Comparison of ENCODE assay signal across 11 cellular contexts in the genomic region with DNA sequence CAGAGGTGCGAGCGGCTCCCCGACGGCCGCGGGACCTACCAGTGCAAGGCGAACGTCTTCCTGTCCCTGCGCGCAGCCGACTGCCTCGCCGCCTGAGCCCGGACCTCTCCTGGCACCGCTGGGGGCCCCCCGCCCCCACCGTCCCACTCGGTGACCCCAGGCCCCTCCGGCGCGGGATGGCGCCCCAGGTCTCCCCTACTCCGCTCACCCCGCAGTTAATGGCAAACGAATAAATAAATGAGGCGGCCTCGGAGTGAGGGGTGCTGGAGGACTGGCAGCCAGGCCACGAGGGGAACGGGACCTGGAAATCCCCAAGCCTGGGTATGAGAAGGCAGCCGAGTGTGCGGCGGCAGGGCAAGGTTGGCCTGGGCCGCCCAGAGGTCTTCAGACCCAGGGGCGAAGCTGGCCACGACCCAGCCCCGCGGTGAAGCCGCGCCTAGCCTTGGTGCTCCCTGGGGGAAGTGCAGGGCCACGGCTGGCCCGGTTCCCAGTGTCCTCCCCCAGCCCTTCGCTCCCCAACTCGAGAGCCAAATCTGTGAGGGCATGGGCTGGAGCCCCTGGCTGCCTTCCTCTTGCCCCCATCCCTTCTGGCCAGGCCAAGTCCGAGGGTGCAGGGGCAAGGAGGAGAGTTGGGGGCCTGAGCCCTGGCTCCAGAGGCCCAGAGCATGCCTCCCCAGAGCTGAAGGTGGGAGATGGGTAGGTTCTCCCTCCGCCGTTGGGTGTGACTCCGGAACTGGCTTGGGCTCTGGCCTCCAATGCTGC. TPM values are rescaled to one million over a fixed set of nuclear protein-coding genes. Genes with fewer than 3 reads are reported as not detected.
DNase-seq lines count a peak whose midpoint lies in the region; ATAC-seq, FAIRE-seq and TF ChIP-seq lines count a peak whose summit lies in the region.
"Had no signal": no experiment of that assay in that cellular context is flagged by ENCODE, and none has a peak within 500 bp of the region (broad histone marks: within the 10 kb centered on the region; RNA-seq: fewer than 3 reads in every experiment).

No MANE protein-coding gene starts in this region.

- H3K4me3 Mint-ChIP-seq in GM23338 (peak overlapping the region; percentile 50; the same call in 2 of the 3 replicates), astrocyte (ENCODE audit: unreplicated experiment) (no peak overlapping the region), nephron progenitor cell (no peak overlapping the region)
- H3K4me3 Mint-ChIP-seq in stimulated activated effector memory CD8-positive, alpha-beta T cell treated with anti-CD3 and anti-CD28 coated beads, Interleukin-12 subunit alpha, Interleukin-12 subunit beta, amount 100 ng/mL, for 72 hours: peak overlapping the region; percentile 23
- H3K4me3 Mint-ChIP-seq: T-helper 1 cell treated with Interleukin-12 subunit alpha and Interleukin-12 subunit beta and Interleukin-4 antibody, amounts not matched to agents 30 μg/mL and 1 μg/mL, for 36 hours had no signal

- H3K4me1 ChIP-seq in GM23338 (ENCODE audit: insufficient read depth): no peaks in the 10 kb centered on the region; the same call in 1 of the 2 replicates
- peaks cover 27% of the 10 kb centered on the region for H3K4me1 ChIP-seq in astrocyte (ENCODE audit: insufficient read depth, low read length)

- H3K9me3 ChIP-seq in astrocyte (ENCODE audit: insufficient read depth, low read depth, low read length) (no peaks in the 10 kb centered on the region), iPS-18c (ENCODE audit: control insufficient read depth, insufficient read depth, low read length) (no peaks in the 10 kb centered on the region)

- H3K36me3 Mint-ChIP-seq in GM23338 (ENCODE audit: low read depth): peaks cover 17% of the 10 kb centered on the region
- peaks cover 8% of the 10 kb centered on the region for H3K36me3 Mint-ChIP-seq in astrocyte (ENCODE audit: low read depth, unreplicated experiment)
- peaks cover 35% of the 10 kb centered on the region for H3K36me3 Mint-ChIP-seq in stimulated activated effector memory CD8-positive, alpha-beta T cell treated with anti-CD3 and anti-CD28 coated beads, Interleukin-12 subunit alpha, Interleukin-12 subunit beta, amount 100 ng/mL, for 72 hours
- peaks cover 23% of the 10 kb centered on the region for H3K36me3 Mint-ChIP-seq in nephron progenitor cell (ENCODE audit: low read depth)

- H3K79me2 ChIP-seq in GM23338 (replicated peaks; ENCODE audit: insufficient read depth) (no peaks in the 10 kb centered on the region), astrocyte (ENCODE audit: insufficient read depth, low read length) (peaks cover 11% of the 10 kb centered on the region)

- no peak for FAIRE-seq in astrocyte (lab: Jason Lieb, UNC)

- H3K27ac Mint-ChIP-seq in GM23338: no peak overlapping the region
- no peak overlapping the region for H3K27ac Mint-ChIP-seq in astrocyte (ENCODE audit: unreplicated experiment)
- no peak overlapping the region for H3K27ac Mint-ChIP-seq in stimulated activated effector memory CD8-positive, alpha-beta T cell treated with anti-CD3 and anti-CD28 coated beads, Interleukin-12 subunit alpha, Interleukin-12 subunit beta, amount 100 ng/mL, for 72 hours
- H3K27ac Mint-ChIP-seq in nephron progenitor cell: no peak overlapping the region
- H3K27ac Mint-ChIP-seq: T-helper 1 cell treated with Interleukin-12 subunit alpha and Interleukin-12 subunit beta and Interleukin-4 antibody, amounts not matched to agents 30 μg/mL and 1 μg/mL, for 36 hours had no signal

- H3K27me3 ChIP-seq in GM23338 (ENCODE audit: insufficient read depth) (peaks cover 18% of the 10 kb centered on the region), astrocyte (ENCODE audit: insufficient read depth, low read length) (no peaks in the 10 kb centered on the region)

- peak overlapping the region; percentile 85 for H3K4me2 ChIP-seq in GM23338
- peak overlapping the region; percentile 77 for H3K4me2 ChIP-seq in astrocyte (ENCODE audit: low read length)

- H3K36me3 ChIP-seq in GM23338 (ENCODE audit: insufficient read depth) (peaks cover 4% of the 10 kb centered on the region; the same call in 1 of the 2 replicates), astrocyte (ENCODE audit: insufficient read depth, low read length) (no peaks in the 10 kb centered on the region)

- ATAC-seq in GM23338: peak; percentile 56
- peak; percentile 29 for ATAC-seq in stimulated activated effector memory CD8-positive, alpha-beta T cell treated with anti-CD3 and anti-CD28 coated beads, Interleukin-12 subunit alpha, Interleukin-12 subunit beta, amount 100 ng/mL, for 72 hours

- H4K20me1 ChIP-seq in GM23338 (replicated peaks; ENCODE audit: insufficient read depth) (no peaks in the 10 kb centered on the region), astrocyte (ENCODE audit: insufficient read depth, low read length) (peaks cover 26% of the 10 kb centered on the region)

- H2AFZ ChIP-seq in GM23338 (no peak overlapping the region), astrocyte (ENCODE audit: low read depth, low read length) (no peak overlapping the region)

- H3K9ac ChIP-seq in astrocyte (ENCODE audit: low read length): no peak overlapping the region

- H3K9me2 ChIP-seq in GM23338 (ENCODE audit: insufficient read depth): no peaks in the 10 kb centered on the region

- H3K27me3 Mint-ChIP-seq in GM23338 (ENCODE audit: insufficient read depth, low read depth, poor library complexity) (peaks cover 17% of the 10 kb centered on the region), astrocyte (ENCODE audit: low read depth, unreplicated experiment) (no peaks in the 10 kb centered on the region), nephron progenitor cell (ENCODE audit: low read depth, poor library complexity) (peaks cover 23% of the 10 kb centered on the region)

- no peak for TF ChIP-seq CTCF in GM23338 (conservative IDR thresholded peaks at IDR 0.05; ENCODE audit: low read depth in 2 of 2)
- no peak for TF ChIP-seq CTCF in astrocyte (IDR thresholded peaks at IDR 0.05; ENCODE audit: insufficient read depth, low read depth, low read length)
- TF ChIP-seq CTCF in nephron progenitor cell (IDR thresholded peaks at IDR 0.05): no peak

- DNase-seq in GM23338 (ENCODE audit: low spot score): peak; percentile 73
- no peak for DNase-seq in astrocyte (ENCODE audit: low read depth)
- DNase-seq in stimulated activated effector memory CD8-positive, alpha-beta T cell treated with anti-CD3 and anti-CD28 coated beads, Interleukin-12 subunit alpha, Interleukin-12 subunit beta, amount 100 ng/mL, for 72 hours (ENCODE audit: low spot score in 2 of 2): no peak
- DNase-seq in nephron progenitor cell: no peak
- no peak for DNase-seq in SW480 (ENCODE audit: low spot score)
- DNase-seq in AG08396 (ENCODE audit: low spot score): no peak
- DNase-seq in activated CD4-positive, alpha-beta T cell treated with anti-CD3 and anti-CD28 coated beads, Interleukin-2, amount 50 U/mL, for 4 hours: no peak
- DNase-seq: NCI-H446 had no signal

- H3K27ac ChIP-seq in GM23338 (ENCODE audit: low read depth) (no peak overlapping the region), astrocyte (ENCODE audit: low read depth, low read length) (no peak overlapping the region)

- no peaks in the 10 kb centered on the region for H3K9me3 Mint-ChIP-seq in GM23338
- H3K9me3 Mint-ChIP-seq in astrocyte (ENCODE audit: unreplicated experiment): no peaks in the 10 kb centered on the region
- no peaks in the 10 kb centered on the region for H3K9me3 Mint-ChIP-seq in stimulated activated effector memory CD8-positive, alpha-beta T cell treated with anti-CD3 and anti-CD28 coated beads, Interleukin-12 subunit alpha, Interleukin-12 subunit beta, amount 100 ng/mL, for 72 hours
- no peaks in the 10 kb centered on the region for H3K9me3 Mint-ChIP-seq in nephron progenitor cell
- H3K9me3 Mint-ChIP-seq: T-helper 1 cell treated with Interleukin-12 subunit alpha and Interleukin-12 subunit beta and Interleukin-4 antibody, amounts not matched to agents 30 μg/mL and 1 μg/mL, for 36 hours had no signal

- H3K4me3 ChIP-seq in GM23338 (peak overlapping the region; percentile 60), astrocyte (ENCODE audit: insufficient read depth, low read depth, low read length) (no peak overlapping the region), iPS-18c (ENCODE audit: insufficient read depth, low read depth, low read length) (peak overlapping the region; percentile 55)

- peaks cover 15% of the 10 kb centered on the region for H3F3A ChIP-seq in GM23338 (replicated peaks; ENCODE audit: low read depth)

- H3K4me1 Mint-ChIP-seq in GM23338: peaks cover 3% of the 10 kb centered on the region; the same call in 2 of the 3 replicates
- H3K4me1 Mint-ChIP-seq in astrocyte (ENCODE audit: low read depth, unreplicated experiment): peaks cover 10% of the 10 kb centered on the region
- H3K4me1 Mint-ChIP-seq in stimulated activated effector memory CD8-positive, alpha-beta T cell treated with anti-CD3 and anti-CD28 coated beads, Interleukin-12 subunit alpha, Interleukin-12 subunit beta, amount 100 ng/mL, for 72 hours: peaks cover 10% of the 10 kb centered on the region
- peaks cover 8% of the 10 kb centered on the region for H3K4me1 Mint-ChIP-seq in nephron progenitor cell

TF ChIP-seq in GM23338, 12 proteins besides CTCF, POLR2A, EP300 and RAD21:
- TF ChIP-seq EZH2 (IDR thresholded peaks at IDR 0.05; ENCODE audit: low read depth, unreplicated experiment) (peak; percentile 10), JUNB (IDR thresholded peaks at IDR 0.05; ENCODE audit: unreplicated experiment) (no peak), POLR2AphosphoS5 (IDR thresholded peaks at IDR 0.05; ENCODE audit: low read depth) (peak; percentile 17)

RNA-seq across cellular contexts. Expression of a gene that starts 0.8 kb away (rescaled TPM):
- total RNA-seq in GM23338 (2014; rRNA removed; shearing (Covaris generic)): 0.93 and 3.8 TPM in 2 replicates
- 2.7 and 3.6 TPM in 2 replicates for polyA plus RNA-seq in GM23338 (2016; fragmentation: Nextera tagmentation; extraction: Ambion mirVana)
- 2.0 and 2.7 TPM in 2 replicates for total RNA-seq in astrocyte
- total RNA-seq: lung microvascular endothelial cell had no signal

RNA-seq across cellular contexts. Expression of a gene that starts 8.4 kb away (rescaled TPM):
- 65.2 and 82.9 TPM in 2 replicates for total RNA-seq in GM23338 (2014; rRNA removed; shearing (Covaris generic))
- 50.9 and 51.6 TPM in 2 replicates for polyA plus RNA-seq in GM23338 (2016; fragmentation: Nextera tagmentation; extraction: Ambion mirVana)
- total RNA-seq in astrocyte: 26.0 and 31.6 TPM in 2 replicates

RNA-seq across cellular contexts. Expression of a gene that starts 11.3 kb away (rescaled TPM):
- 149 and 188 TPM in 2 replicates for total RNA-seq in GM23338 (2014; rRNA removed; shearing (Covaris generic))
- 498 and 517 TPM in 2 replicates for polyA plus RNA-seq in GM23338 (2016; fragmentation: Nextera tagmentation; extraction: Ambion mirVana)
- total RNA-seq in astrocyte: 104 and 113 TPM in 2 replicates

RNA-seq across cellular contexts. Expression of a gene that starts 11.4 kb away (rescaled TPM):
- 236 TPM in 2 replicates for total RNA-seq in GM23338 (2014; rRNA removed; shearing (Covaris generic))
- polyA plus RNA-seq in GM23338 (2016; fragmentation: Nextera tagmentation; extraction: Ambion mirVana): 36.5 and 54.3 TPM in 2 replicates
- 86.4 and 110 TPM in 2 replicates for total RNA-seq in astrocyte

RNA-seq across cellular contexts. Expression of a gene that starts 15.1 kb away (rescaled TPM):
- total RNA-seq in GM23338 (2014; rRNA removed; shearing (Covaris generic)): 20.8 and 29.7 TPM in 2 replicates
- polyA plus RNA-seq in GM23338 (2016; fragmentation: Nextera tagmentation; extraction: Ambion mirVana): 16.3 and 17.1 TPM in 2 replicates
- 26.5 and 30.2 TPM in 2 replicates for total RNA-seq in astrocyte

Comparison
In these comparisons a context has a peak if more than half of its experiments do, and no peak if none do; other contexts are left out.
1. H3K4me3 Mint-ChIP-seq: peak in GM23338 (single experiment) and stimulated activated effector memory CD8-positive, alpha-beta T cell treated with anti-CD3 and anti-CD28 coated beads, Interleukin-12 subunit alpha, Interleukin-12 subunit beta, amount 100 ng/mL, for 72 hours (single experiment); none in astrocyte (single experiment) and nephron progenitor cell (single experiment).